17 cellular contexts compared by ENCODE assay signal in the genomic region with DNA sequence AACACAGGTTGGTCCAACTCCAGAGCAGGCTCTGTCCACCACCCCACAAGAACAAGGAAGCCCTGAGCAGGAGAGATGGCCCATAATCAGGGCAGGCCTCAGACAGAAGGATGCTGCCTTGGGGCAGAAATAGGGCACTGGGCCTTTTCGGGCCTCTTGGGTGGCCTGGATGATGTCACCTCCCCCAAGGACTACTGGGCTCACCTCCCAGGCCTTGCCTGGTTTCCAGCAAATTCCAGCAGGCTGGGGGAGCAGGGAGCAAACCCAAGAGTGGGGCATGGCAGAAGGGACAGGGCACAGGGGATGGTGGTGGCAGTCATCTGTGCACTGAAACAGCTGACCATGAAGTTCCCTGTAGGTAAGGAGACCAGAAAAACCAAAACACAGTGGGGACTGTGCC. TPM values are rescaled to one million over a fixed set of nuclear protein-coding genes. Genes with fewer than 3 reads are reported as not detected.
"Had no signal": no experiment of that assay in that cellular context is flagged by ENCODE, and none has a peak within 500 bp of the region (broad histone marks: within the 10 kb centered on the region; RNA-seq: fewer than 3 reads in every experiment).

No MANE protein-coding gene starts in this region.

- H3K27ac ChIP-seq: cardiac muscle cell, left ventricle myocardium inferior, psoas muscle, right lobe of liver, spleen had no signal

- FAIRE-seq: astrocyte, colon, kidney, TTC549 had no signal

- H3K27me3 ChIP-seq: cardiac muscle cell, right lobe of liver, spleen had no signal

- H3K36me3 ChIP-seq: cardiac muscle cell, left ventricle myocardium inferior, right lobe of liver, spleen, thoracic aorta had no signal

- DNase-seq: activated B cell treated with CpG ODN at 0.5 μM for 24 hours; activated CD4-positive, alpha-beta T cell treated with anti-CD3 and anti-CD28 coated beads, Interleukin-2, amount 50 U/mL, for 1 hour; activated naive CD4-positive, alpha-beta T cell treated with Interleukin-2 at 50 U/mL for 16 hours; erythroblast; kidney; left ventricle myocardium inferior; psoas muscle; right lobe of liver; spleen; T-helper 2 cell had no signal

- H3K27me3 Mint-ChIP-seq: activated B cell treated with CpG ODN at 0.5 μM for 24 hours; activated T-helper 17 cell treated with anti-CD3 and anti-CD28 coated beads, Interleukin-2, amount 50 U/mL, for 72 hours had no signal

- H3K9me3 Mint-ChIP-seq: activated B cell treated with CpG ODN at 0.5 μM for 24 hours; activated T-helper 17 cell treated with anti-CD3 and anti-CD28 coated beads, Interleukin-2, amount 50 U/mL, for 72 hours; nephron had no signal

- ATAC-seq: activated T-helper 17 cell treated with anti-CD3 and anti-CD28 coated beads, Interleukin-2, amount 50 U/mL, for 72 hours; psoas muscle; right lobe of liver had no signal

- H3K4me1 ChIP-seq: psoas muscle, right lobe of liver had no signal

- H3K4me3 ChIP-seq: cardiac muscle cell, left ventricle myocardium inferior, psoas muscle, right lobe of liver, spleen, thoracic aorta had no signal

- H3K27ac Mint-ChIP-seq: activated B cell treated with CpG ODN at 0.5 μM for 24 hours; activated T-helper 17 cell treated with anti-CD3 and anti-CD28 coated beads, Interleukin-2, amount 50 U/mL, for 72 hours had no signal

- H3K4me3 Mint-ChIP-seq: activated B cell treated with CpG ODN at 0.5 μM for 24 hours; activated T-helper 17 cell treated with anti-CD3 and anti-CD28 coated beads, Interleukin-2, amount 50 U/mL, for 72 hours had no signal

- H3K9me3 ChIP-seq: left ventricle myocardium inferior, psoas muscle, right lobe of liver, spleen, thoracic aorta had no signal

RNA-seq across cellular contexts. Expression of gene RCOR2, which starts 16.5 kb away (rescaled TPM):
- total RNA-seq: activated B cell treated with CpG ODN at 0.5 μM for 24 hours had no signal
